In genomic region chr15:92714071-92714456, GRCh38 we compare ENCODE assay signal across 8 cellular contexts. TPM values are rescaled to one million over a fixed set of nuclear protein-coding genes. Genes with fewer than 3 reads are reported as not detected.
DNase-seq lines count a peak whose midpoint lies in the region; ATAC-seq and TF ChIP-seq lines count a peak whose summit lies in the region.

No MANE protein-coding gene starts in this region.

- peaks cover 0 to 7% (median 0%) of the 10 kb centered on the region in 11 experiments; a peak in 1 of 22 replicates for H3K27me3 ChIP-seq in BLaER1 treated with 17β-estradiol and CSF1 and Interleukin-3, amounts not matched to agents 10 nM and 100 nM
- H3K27me3 ChIP-seq in iPS-18a (ENCODE audit: control insufficient read depth, insufficient read depth, low read length) (peaks cover 13% of the 10 kb centered on the region), sigmoid colon (no peaks in the 10 kb centered on the region)

- no peaks in the 10 kb centered on the region for H3K27me3 Mint-ChIP-seq in brain

- peaks cover 27% of the 10 kb centered on the region for H3K4me1 Mint-ChIP-seq in brain

- 8 to 9% methylated on average over 16 of the region's 16 CpGs for WGBS in sigmoid colon, 2 donors

- ATAC-seq in GM19351 (IDR thresholded peaks at IDR 0.05; ENCODE audit: unreplicated experiment): peak; percentile 15

- peak overlapping the region; percentile 85 to 98 (median 93) for H3K4me2 ChIP-seq in BLaER1 treated with 17β-estradiol and CSF1 and Interleukin-3, amounts not matched to agents 10 nM and 100 nM

- H3K27ac Mint-ChIP-seq in brain: peak overlapping the region; percentile 90 to 98 (median 94)

- H3K36me3 ChIP-seq in BLaER1 treated with 17β-estradiol and CSF1 and Interleukin-3, amounts not matched to agents 10 nM and 100 nM: no peaks in the 10 kb centered on the region
- no peaks in the 10 kb centered on the region for H3K36me3 ChIP-seq in iPS-18a (ENCODE audit: control insufficient read depth, low read depth, low read length)
- no peaks in the 10 kb centered on the region for H3K36me3 ChIP-seq in sigmoid colon

- no peaks in the 10 kb centered on the region for H4K20me1 ChIP-seq in BLaER1 treated with 17β-estradiol and CSF1 and Interleukin-3, amounts not matched to agents 10 nM and 100 nM

- H3K9ac ChIP-seq in BLaER1 treated with 17β-estradiol and CSF1 and Interleukin-3, amounts not matched to agents 10 nM and 100 nM: peak overlapping the region; percentile 57 to 86 (median 79); a peak in 21 of 22 replicates
- H3K9ac ChIP-seq in iPS-18a (ENCODE audit: low read length): peak overlapping the region; percentile 72

- peaks cover 0 to 9% (median 3%) of the 10 kb centered on the region in 5 experiments for H3K9me3 Mint-ChIP-seq in brain

- H3K27ac ChIP-seq in BLaER1 treated with 17β-estradiol and CSF1 and Interleukin-3, amounts not matched to agents 10 nM and 100 nM: peak overlapping the region in 9 of 11 experiments; percentile 55 to 79 (median 64); a peak in 14 of 22 replicates
- H3K27ac ChIP-seq in iPS-18a (ENCODE audit: low read length): no peak overlapping the region
- peak overlapping the region; percentile 81 to 88 (median 84) for H3K27ac ChIP-seq in sigmoid colon

- no peaks in the 10 kb centered on the region for H3K36me3 Mint-ChIP-seq in brain

- H3K4me3 Mint-ChIP-seq in brain: peak overlapping the region; percentile 85 to 94 (median 89)

- peak overlapping the region; percentile 58 to 72 (median 66) for H3K4me3 ChIP-seq in BLaER1 treated with 17β-estradiol and CSF1 and Interleukin-3, amounts not matched to agents 10 nM and 100 nM
- peak overlapping the region; percentile 60 for H3K4me3 ChIP-seq in iPS-18a (ENCODE audit: low read length)
- peak overlapping the region; percentile 28 to 54 (median 52) for H3K4me3 ChIP-seq in sigmoid colon

- no peak for TF ChIP-seq POLR2A in sigmoid colon (IDR thresholded peaks at IDR 0.05)

- TF ChIP-seq CTCF in brain (conservative IDR thresholded peaks at IDR 0.05): no peak
- TF ChIP-seq CTCF in sigmoid colon (IDR thresholded peaks at IDR 0.05): no peak
- no peak for TF ChIP-seq CTCF in GM10266 (IDR thresholded peaks at IDR 0.05; ENCODE audit: control insufficient read depth, insufficient read depth, low read depth, missing control alignments)

- DNase-seq in LHCN-M2 (ENCODE audit: low read depth) (peak; percentile 60), sigmoid colon (no peak), GM19240 (ENCODE audit: insufficient read length, low spot score) (no peak), GM10266 (ENCODE audit: extremely low spot score) (no peak)

- intact Hi-C loops in sigmoid colon (cut with DNase I): loop anchor here (1.0 to 10.0 kb wide), 5 partner anchors 49 to 1409 kb away; no protein-coding TSS in a partner anchor

- peaks cover 0 to 16% (median 9%) of the 10 kb centered on the region in 11 experiments; a peak in 9 of 22 replicates for H3K9me3 ChIP-seq in BLaER1 treated with 17β-estradiol and CSF1 and Interleukin-3, amounts not matched to agents 10 nM and 100 nM (replicated peaks in 1 of 11)
- H3K9me3 ChIP-seq in iPS-18a (ENCODE audit: control insufficient read depth, low read depth, low read length) (no peaks in the 10 kb centered on the region), sigmoid colon (no peaks in the 10 kb centered on the region)

- TF ChIP-seq EP300 in sigmoid colon (IDR thresholded peaks at IDR 0.05): no peak

- H3K4me1 ChIP-seq in BLaER1 treated with 17β-estradiol and CSF1 and Interleukin-3, amounts not matched to agents 10 nM and 100 nM: peaks cover 0 to 6% (median 0%) of the 10 kb centered on the region in 10 experiments; a peak in 6 of 20 replicates
- H3K4me1 ChIP-seq in iPS-18a (ENCODE audit: control insufficient read depth, low read depth, low read length): peaks cover 7% of the 10 kb centered on the region
- H3K4me1 ChIP-seq in sigmoid colon: peaks cover 0 to 15% (median 4%) of the 10 kb centered on the region in 4 donors

RNA-seq across cellular contexts. Expression of gene FAM174B, which starts 58.5 kb away (rescaled TPM):
- total RNA-seq in LHCN-M2 (2014; rRNA removed): 9.6 and 14.8 TPM in 2 replicates
- 10.6 TPM for polyA plus RNA-seq in LHCN-M2 (2012)
- polyA plus RNA-seq in brain (ENCODE audit: insufficient read depth, low read depth, low replicate concordance): 17.9 TPM
- 10 to 100 TPM in 1 of 4 donors, 1 to 10 TPM in 3; 5.3 to 38.9 (median 6.1) TPM for total RNA-seq in sigmoid colon
- polyA plus RNA-seq in sigmoid colon: 10 to 100 TPM in 1 of 3 donors, 1 to 10 TPM in 2; 8.1 to 19.8 (median 9.5) TPM
